ENCODE assay signal across 1 cellular context in genomic region chr1:119767486-119767885, GRCh38.
TF ChIP-seq lines count a peak whose summit lies in the region.

No MANE protein-coding gene starts in this region.

TF ChIP-seq in SK-N-SH, 30 proteins besides CTCF, POLR2A, EP300 and RAD21 (continued from another document):
- TF ChIP-seq USF2 (IDR thresholded peaks at IDR 0.05; ENCODE audit: borderline replicate concordance, low read depth, low read length) (no peak), ZBTB33 (IDR thresholded peaks at IDR 0.05; ENCODE audit: borderline replicate concordance, low read depth) (no peak)
